8 cellular contexts compared by ENCODE assay signal in the genomic region with DNA sequence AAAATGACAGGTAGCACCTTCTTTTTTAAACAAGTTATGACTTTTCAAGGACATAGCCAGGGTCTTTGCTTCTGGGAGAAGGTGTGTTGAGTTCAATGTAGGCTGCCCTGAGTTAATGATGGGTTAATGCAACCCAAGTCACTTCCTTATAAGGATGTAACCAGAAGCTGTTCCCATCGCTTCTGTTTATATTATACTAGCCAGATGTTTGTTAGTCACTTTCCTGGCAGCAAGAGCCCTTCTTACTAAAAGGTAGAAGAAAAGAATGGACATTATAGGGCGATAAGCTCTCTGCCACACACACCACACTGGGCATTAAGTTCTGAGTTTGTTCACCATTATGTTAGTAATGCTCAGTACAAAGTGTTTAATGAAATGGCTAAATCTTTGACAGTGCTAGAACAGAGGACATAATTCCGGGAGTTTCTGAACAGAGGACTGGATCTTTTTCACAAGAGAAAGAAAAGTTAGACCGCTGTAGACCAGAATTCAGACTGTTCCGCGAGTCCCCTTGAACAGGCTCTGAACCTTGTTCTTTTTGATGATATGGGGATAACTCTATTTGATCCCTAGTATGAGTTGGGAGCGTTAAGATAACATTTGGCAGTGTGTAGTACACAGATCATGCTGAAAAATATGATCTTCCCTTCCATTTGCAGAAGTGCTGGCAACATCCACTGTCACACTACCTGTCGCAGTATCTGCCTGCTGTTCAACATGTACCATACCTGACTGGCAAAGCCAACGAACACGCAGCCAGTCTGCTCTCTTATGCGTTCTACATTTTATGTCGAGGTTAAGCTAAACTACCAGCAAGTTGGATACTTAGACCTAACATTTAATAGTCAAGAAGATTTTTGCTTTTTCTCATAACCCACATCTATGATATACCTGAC. TPM values are rescaled to one million over a fixed set of nuclear protein-coding genes. Genes with fewer than 3 reads are reported as not detected.
DNase-seq lines count a peak whose midpoint lies in the region; ATAC-seq and TF ChIP-seq lines count a peak whose summit lies in the region.

No MANE protein-coding gene starts in this region.

- peak overlapping the region; percentile 59 for H2BK5ac ChIP-seq in IMR-90 (ENCODE audit: low read depth, low read length, poor library complexity, severe bottlenecking)

- H3K4me1 ChIP-seq in IMR-90 (ENCODE audit: control insufficient read depth, insufficient read depth, low read length) (peaks cover 10% of the 10 kb centered on the region), breast epithelium (peaks cover 0 to 4% of the 10 kb centered on the region in 2 donors)

- ATAC-seq in IMR-90 (ENCODE audit: low read depth) (peak; percentile 88), HG03521 (IDR thresholded peaks at IDR 0.05; ENCODE audit: unreplicated experiment) (no peak), HG03196 (IDR thresholded peaks at IDR 0.05; ENCODE audit: unreplicated experiment) (no peak)

- H3K9me3 ChIP-seq in IMR-90 (ENCODE audit: control insufficient read depth, insufficient read depth, low read length): no peaks in the 10 kb centered on the region
- H3K9me3 ChIP-seq in breast epithelium: no peaks in the 10 kb centered on the region

- BruUV-seq in IMR-90 (replicated peaks; lab: Mats Ljungman, UMichigan): no TSS peak

- TF ChIP-seq POLR2A in IMR-90 (IDR thresholded peaks at IDR 0.05; ENCODE audit: low read depth, low read length) (no peak), breast epithelium (IDR thresholded peaks at IDR 0.05) (no peak)

- H4K91ac ChIP-seq in IMR-90 (ENCODE audit: insufficient read depth, low read depth, low read length): peak overlapping the region; percentile 67

- H3K18ac ChIP-seq in IMR-90 (ENCODE audit: low read depth, low read length): peak overlapping the region; percentile 97

- H2BK15ac ChIP-seq in IMR-90 (ENCODE audit: low read depth, low read length): peak overlapping the region; percentile 84

- no peaks in the 10 kb centered on the region for H3K79me1 ChIP-seq in IMR-90 (ENCODE audit: low read depth in 1 of 2, low read length in 2 of 2)

- H2BK20ac ChIP-seq in IMR-90 (ENCODE audit: low read depth, low read length): peak overlapping the region; percentile 94

- H3K4me3 ChIP-seq in AG09309 (ENCODE audit: control insufficient read depth, low read depth, low read length) (no peak overlapping the region), IMR-90 (ENCODE audit: insufficient read depth, low read depth, low read length) (no peak overlapping the region), breast epithelium (no peak overlapping the region)

- H3K4me2 ChIP-seq in IMR-90 (ENCODE audit: low read depth, low read length): peak overlapping the region; percentile 85

- dilution Hi-C loops in IMR-90 (cut with HindIII; ENCODE audit: low sequenced_read_pairs, unreplicated experiment): no loop called here

- H3K56ac ChIP-seq in IMR-90 (ENCODE audit: extremely low read depth, insufficient read depth, low read length): peak overlapping the region; percentile 57

- H3K36me3 ChIP-seq in IMR-90 (ENCODE audit: control insufficient read depth, insufficient read depth, low read length) (peaks cover 9% of the 10 kb centered on the region), breast epithelium (no peaks in the 10 kb centered on the region)

- no peaks in the 10 kb centered on the region for H3K27me3 ChIP-seq in IMR-90 (ENCODE audit: control insufficient read depth, insufficient read depth, low read length)
- no peaks in the 10 kb centered on the region for H3K27me3 ChIP-seq in breast epithelium

- intact Hi-C loops in IMR-90 (cut with micrococcal nuclease): no loop called here
- intact Hi-C loops in breast epithelium (cut with DNase I; ENCODE audit: low total_unique reads): no loop called here

- peaks cover 12% of the 10 kb centered on the region for H3K9me1 ChIP-seq in IMR-90 (ENCODE audit: insufficient read depth, low read length)

- peak overlapping the region; percentile 88 for H3K14ac ChIP-seq in IMR-90 (replicated peaks; ENCODE audit: low read depth, low read length)

- H3K9ac ChIP-seq in IMR-90 (ENCODE audit: low read depth, low read length): peak overlapping the region; percentile 12; the same call in 1 of the 2 replicates

- H3K4ac ChIP-seq in IMR-90 (ENCODE audit: low read depth, low read length): peak overlapping the region; percentile 80

- H2AK5ac ChIP-seq in IMR-90 (ENCODE audit: low read depth, low read length): peak overlapping the region; percentile 100

- peak overlapping the region; percentile 91 for H4K5ac ChIP-seq in IMR-90 (ENCODE audit: low read depth, low read length)

- in situ Hi-C loops in IMR-90 (cut with MboI; ENCODE audit: low sequenced_read_pairs): no loop called here

- H2BK120ac ChIP-seq in IMR-90 (ENCODE audit: low read depth, low read length): peak overlapping the region; percentile 94

- POLR2A ChIA-PET in IMR-90 (lab: Charles Lee; ENCODE audit: unreplicated experiment): interaction anchor here (0.6 kb wide), 1 partner anchor 98 kb away, joined by 4 read pairs; no protein-coding TSS in a partner anchor

- TF ChIP-seq CTCF in AG09309 (IDR thresholded peaks at IDR 0.05; ENCODE audit: control insufficient read depth, insufficient read depth, low read depth, low read length, missing control alignments) (no peak), IMR-90 (conservative IDR thresholded peaks at IDR 0.05; ENCODE audit: low read depth, low read length) (no peak), breast epithelium (IDR thresholded peaks at IDR 0.05) (no peak)

- DNase-seq in AG09309 (ENCODE audit: low read depth): peak; percentile 40
- DNase-seq in IMR-90: peak; percentile 92
- no peak for DNase-seq in breast epithelium (ENCODE audit: low spot score in 2 of 2)
- DNase-seq in left kidney (ENCODE audit: low read depth, low spot score): peak; percentile 63
- no peak for DNase-seq in activated CD4-positive, alpha-beta T cell treated with anti-CD3 and anti-CD28 coated beads for 48 hours
- DNase-seq in NCI-H446 treated with DMSO at 0.1 percent for 48 hours (lab: John Stamatoyannopoulos, UW): no peak

- H3K23ac ChIP-seq in IMR-90 (ENCODE audit: low read depth, low read length): peak overlapping the region; percentile 50

- CTCF ChIA-PET in IMR-90 (lab: Yijun Ruan, JAX): interaction anchor here (1.0 kb wide), 1 partner anchor 13 kb away, joined by 4 read pairs; no protein-coding TSS in a partner anchor

- H3K27ac ChIP-seq in IMR-90 (ENCODE audit: insufficient read depth, low read length) (peak overlapping the region; percentile 63), breast epithelium (peak overlapping the region; percentile 34 to 43)

- no peaks in the 10 kb centered on the region for H4K20me1 ChIP-seq in IMR-90 (ENCODE audit: insufficient read depth, low read length)

- WGBS in IMR-90 (ENCODE audit: extremely low coverage in 2 of 2, insufficient read length in 1 of 2), 2 experiments: 20% methylated on average over 2 of the region's 12 CpGs; no CpG with 5 or more reads in 1 of the 2 experiments

- no peak overlapping the region for H2AK9ac ChIP-seq in IMR-90 (replicated peaks; ENCODE audit: low read depth, low read length, poor library complexity)

- H4K8ac ChIP-seq in IMR-90 (ENCODE audit: low read depth in 2 of 2, low read length in 2 of 2): peak overlapping the region; percentile 51 to 76

- no peak for TF ChIP-seq RAD21 in IMR-90 (IDR thresholded peaks at IDR 0.05; ENCODE audit: low read length)

- peak overlapping the region; percentile 33 for H2AFZ ChIP-seq in IMR-90 (replicated peaks; ENCODE audit: low read length, poor library complexity)

TF ChIP-seq in IMR-90, 13 proteins besides CTCF, POLR2A, EP300 and RAD21:
- TF ChIP-seq FOS (IDR thresholded peaks at IDR 0.05; ENCODE audit: low read depth, low read length) (no peak), CHD1 (IDR thresholded peaks at IDR 0.05; ENCODE audit: low read depth, low read length) (no peak)
TF ChIP-seq in IMR-90: peak in this region for 0.

RNA-seq across cellular contexts. Expression of gene DEGS1, which starts 41.0 kb away (rescaled TPM):
- total RNA-seq in IMR-90 (2012; rRNA removed) (54.8 and 123 TPM in 2 replicates), breast epithelium (10 to 100 TPM; 74.9 to 84.4 (median 81.0) TPM)
- polyA plus RNA-seq in IMR-90 (2012; rRNA removed): 89.3 and 109 TPM in 2 replicates
- polyA plus RNA-seq in IMR-90 (2012; cell fraction: cytosol; rRNA removed): 78.1 and 78.3 TPM in 2 replicates
- 11.2 and 34.7 TPM in 2 replicates for polyA plus RNA-seq in IMR-90 (2012; cell fraction: nucleus; rRNA removed; ENCODE audit: low replicate concordance)

Comparison
In these comparisons a context has a peak if more than half of its experiments do, and no peak if none do; other contexts are left out.
1. DNase-seq: peak in AG09309 (single experiment), IMR-90 (single experiment) and left kidney (single experiment); none in breast epithelium (0 of 2), activated CD4-positive, alpha-beta T cell treated with anti-CD3 and anti-CD28 coated beads for 48 hours (single experiment) and NCI-H446 treated with DMSO at 0.1 percent for 48 hours (single experiment).